In genomic region chr5:176647030-176647869, GRCh38 we compare ENCODE assay signal across 8 cellular contexts. TPM values are rescaled to one million over a fixed set of nuclear protein-coding genes. Genes with fewer than 3 reads are reported as not detected.
A peak's percentile ranks its signal among the peaks of the same experiment; 100 is the strongest.
DNase-seq lines count a peak whose midpoint lies in the region; ATAC-seq and TF ChIP-seq lines count a peak whose summit lies in the region.

Gene TSPAN17, plus strand, starts transcription at chr5:176647484. Its CDS starts 132 bp downstream, at chr5:176647616.

- H3K27me3 ChIP-seq in lung (ENCODE audit: control insufficient read depth, insufficient read depth): no peaks in the 10 kb centered on the region

- 0 to 1% methylated on average over 56 to 64 of the region's 64 CpGs for WGBS in lung, 2 donors

- H3K27ac ChIP-seq in lung (ENCODE audit: low read depth in 1 of 2, low read length in 1 of 2): peak within 1 kb of the TSS; percentile 59 to 79

- ATAC-seq in GM19468 (IDR thresholded peaks at IDR 0.05; ENCODE audit: extremely low read depth, unreplicated experiment) (peak; percentile 87), lung (ENCODE audit: insufficient read depth, low FRiP score) (peak; percentile 98)

- H3K9me3 ChIP-seq in lung (ENCODE audit: control insufficient read depth in 2 of 2, insufficient read depth in 1 of 2, low read length in 1 of 2): no peaks in the 10 kb centered on the region

- peaks cover 0 to 9% of the 10 kb centered on the region in 2 donors for H3K4me1 ChIP-seq in lung (ENCODE audit: control insufficient read depth in 2 of 2, insufficient read depth in 2 of 2, low read length in 2 of 2)

- DNase-seq in CMK (ENCODE audit: low read depth) (peak; percentile 91), HS-5 (ENCODE audit: low read depth) (peak; percentile 96), NK-92 (lab: John Stamatoyannopoulos, UW; ENCODE audit: unreplicated experiment) (peak; percentile 82), lung (ENCODE audit: low spot score) (peak; percentile 100)
- peak; percentile 97 to 98 for DNase-seq in activated CD8-positive, alpha-beta memory T cell treated with anti-CD3 and anti-CD28 coated beads for 1 hour (ENCODE audit: extremely low read depth in 1 of 2, low read depth in 1 of 2)
- DNase-seq in effector CD4-positive, alpha-beta T cell: peak; percentile 96
- DNase-seq in stimulated activated CD4-positive, alpha-beta T cell treated with anti-CD3 and anti-CD28 coated beads, TNF-alpha, amount 100 ng/mL, for 4 hours (ENCODE audit: low read depth in 3 of 3): peak; percentile 89 to 99 (median 96)

- TF ChIP-seq CTCF in lung (IDR thresholded peaks at IDR 0.05; ENCODE audit: control extremely low read depth, extremely low read depth): peak; percentile 20

- peak within 1 kb of the TSS; percentile 62 for H3K4me3 ChIP-seq in lung

- no peaks in the 10 kb centered on the region for H3K36me3 ChIP-seq in lung (ENCODE audit: control insufficient read depth in 2 of 2, insufficient read depth in 2 of 2, low read length in 2 of 2)

RNA-seq across cellular contexts. Expression of gene TSPAN17, which starts in this region (rescaled TPM):
- 10 to 100 TPM; 14.8 to 37.4 TPM for total RNA-seq in lung
- 10 to 100 TPM; 20.1 to 35.6 TPM for polyA plus RNA-seq in lung

Comparison
In these comparisons a context has a peak if more than half of its experiments do, and no peak if none do; other contexts are left out.
1. Peak in every context shown above with its lines: DNase-seq, ATAC-seq, H3K4me3 ChIP-seq and H3K27ac ChIP-seq.